ENCODE assay signal across 14 cellular contexts in genomic region chr7:112448376-112448775, GRCh38. TPM values are rescaled to one million over a fixed set of nuclear protein-coding genes. Genes with fewer than 3 reads are reported as not detected.
DNase-seq lines count a peak whose midpoint lies in the region; ATAC-seq and TF ChIP-seq lines count a peak whose summit lies in the region.
"Had no signal": no experiment of that assay in that cellular context is flagged by ENCODE, and none has a peak within 500 bp of the region (broad histone marks: within the 10 kb centered on the region; RNA-seq: fewer than 3 reads in every experiment).

No MANE protein-coding gene starts in this region.

- ATAC-seq in body of pancreas (no peak), right lobe of liver (no peak), GM21447 (IDR thresholded peaks at IDR 0.05; ENCODE audit: unreplicated experiment) (no peak)
- no peak for ATAC-seq in natural killer cell treated with Interleukin-12 subunit alpha and Interleukin-12 subunit beta and Interleukin-15 and Interleukin-18, amount 100 ng/mL, for 72 hours
- ATAC-seq: effector memory CD8-positive, alpha-beta T cell; left ventricle myocardium superior had no signal

- intact Hi-C loops in body of pancreas (cut with DNase I) (no loop called here), right lobe of liver (cut with DNase I) (no loop called here)

- no peak overlapping the region for H3K4me3 ChIP-seq in body of pancreas
- no peak overlapping the region for H3K4me3 ChIP-seq in tibial nerve
- no peak overlapping the region for H3K4me3 ChIP-seq in right lobe of liver
- H3K4me3 ChIP-seq: tibial artery had no signal

- no peaks in the 10 kb centered on the region for H3K9me3 Mint-ChIP-seq in activated T-cell treated with anti-CD3 and anti-CD28 coated beads, Interleukin-2, amount 50 U/mL, for 24 hours
- H3K9me3 Mint-ChIP-seq in natural killer cell treated with Interleukin-12 subunit alpha and Interleukin-12 subunit beta and Interleukin-15 and Interleukin-18, amount 100 ng/mL, for 72 hours: no peaks in the 10 kb centered on the region
- H3K9me3 Mint-ChIP-seq: effector memory CD8-positive, alpha-beta T cell had no signal

- peaks cover 34% of the 10 kb centered on the region for H3K4me1 ChIP-seq in body of pancreas
- peaks cover 0 to 33% (median 9%) of the 10 kb centered on the region in 4 donors for H3K4me1 ChIP-seq in tibial nerve
- peaks cover 0 to 12% (median 0%) of the 10 kb centered on the region in 4 donors for H3K4me1 ChIP-seq in right lobe of liver

- H3K27me3 ChIP-seq in body of pancreas (no peaks in the 10 kb centered on the region), tibial nerve (no peaks in the 10 kb centered on the region), right lobe of liver (no peaks in the 10 kb centered on the region)
- H3K27me3 ChIP-seq: tibial artery had no signal

- TF ChIP-seq POLR2A in body of pancreas (IDR thresholded peaks at IDR 0.05) (no peak), tibial nerve (IDR thresholded peaks at IDR 0.05) (no peak), right lobe of liver (IDR thresholded peaks at IDR 0.05) (no peak)

- no peaks in the 10 kb centered on the region for H3K36me3 ChIP-seq in body of pancreas (replicated peaks in 1 of 2; ENCODE audit: insufficient read depth in 1 of 2, low read depth in 2 of 2)
- no peaks in the 10 kb centered on the region for H3K36me3 ChIP-seq in tibial nerve
- H3K36me3 ChIP-seq in right lobe of liver: no peaks in the 10 kb centered on the region
- H3K36me3 ChIP-seq: tibial artery had no signal

- no peak overlapping the region for H3K4me3 Mint-ChIP-seq in activated T-cell treated with anti-CD3 and anti-CD28 coated beads, Interleukin-2, amount 50 U/mL, for 24 hours
- peak overlapping the region; percentile 92 for H3K4me3 Mint-ChIP-seq in natural killer cell treated with Interleukin-12 subunit alpha and Interleukin-12 subunit beta and Interleukin-15 and Interleukin-18, amount 100 ng/mL, for 72 hours

- WGBS in body of pancreas, 2 donors: 25 to 47% methylated on average over 2 of the region's 2 CpGs
- WGBS in tibial nerve, 2 donors: 52 to 59% methylated on average over 2 of the region's 2 CpGs
- 83% methylated on average over 1 of the region's 2 CpGs for WGBS in right lobe of liver (ENCODE audit: insufficient coverage, low coverage, low lambda C conversion rate, missing lambda C conversion rate)

- H3K36me3 Mint-ChIP-seq in activated T-cell treated with anti-CD3 and anti-CD28 coated beads, Interleukin-2, amount 50 U/mL, for 24 hours (ENCODE audit: low read depth): peaks cover 29% of the 10 kb centered on the region
- H3K36me3 Mint-ChIP-seq in natural killer cell treated with Interleukin-12 subunit alpha and Interleukin-12 subunit beta and Interleukin-15 and Interleukin-18, amount 100 ng/mL, for 72 hours: no peaks in the 10 kb centered on the region

- no peak for DNase-seq in activated T-cell treated with anti-CD3 and anti-CD28 coated beads, Interleukin-2, amount 50 U/mL, for 24 hours
- no peak for DNase-seq in activated T-cell treated with anti-CD3 and anti-CD28 coated beads, Interleukin-2, amount 50 U/mL, for 48 hours
- DNase-seq in body of pancreas: no peak
- no peak for DNase-seq in natural killer cell treated with Interleukin-12 subunit alpha and Interleukin-12 subunit beta and Interleukin-15 and Interleukin-18, amount 100 ng/mL, for 72 hours (ENCODE audit: low spot score)
- DNase-seq in tibial nerve (ENCODE audit: low spot score in 2 of 2): no peak
- no peak for DNase-seq in right lobe of liver
- no peak for DNase-seq in stimulated activated CD8-positive, alpha-beta memory T cell treated with anti-CD3 and anti-CD28 coated beads, Interleukin-4, amount 100 ng/mL, for 48 hours
- DNase-seq: amniotic stem cell; DND-41; effector memory CD8-positive, alpha-beta T cell; KG1; left ventricle myocardium superior; tibial artery had no signal

- peak overlapping the region; percentile 99 for H3K27ac Mint-ChIP-seq in activated T-cell treated with anti-CD3 and anti-CD28 coated beads, Interleukin-2, amount 50 U/mL, for 24 hours
- no peak overlapping the region for H3K27ac Mint-ChIP-seq in natural killer cell treated with Interleukin-12 subunit alpha and Interleukin-12 subunit beta and Interleukin-15 and Interleukin-18, amount 100 ng/mL, for 72 hours
- H3K27ac Mint-ChIP-seq: effector memory CD8-positive, alpha-beta T cell had no signal

- no peak for TF ChIP-seq CTCF in body of pancreas (IDR thresholded peaks at IDR 0.05)
- no peak for TF ChIP-seq CTCF in tibial nerve (IDR thresholded peaks at IDR 0.05)
- no peak for TF ChIP-seq CTCF in right lobe of liver (IDR thresholded peaks at IDR 0.05)

- no peaks in the 10 kb centered on the region for H3K27me3 Mint-ChIP-seq in activated T-cell treated with anti-CD3 and anti-CD28 coated beads, Interleukin-2, amount 50 U/mL, for 24 hours
- no peaks in the 10 kb centered on the region for H3K27me3 Mint-ChIP-seq in natural killer cell treated with Interleukin-12 subunit alpha and Interleukin-12 subunit beta and Interleukin-15 and Interleukin-18, amount 100 ng/mL, for 72 hours
- H3K27me3 Mint-ChIP-seq: effector memory CD8-positive, alpha-beta T cell had no signal

- no peaks in the 10 kb centered on the region for H3K9me3 ChIP-seq in body of pancreas
- H3K9me3 ChIP-seq in tibial nerve: no peaks in the 10 kb centered on the region
- H3K9me3 ChIP-seq in right lobe of liver: no peaks in the 10 kb centered on the region
- H3K9me3 ChIP-seq: tibial artery had no signal

- H3K4me1 Mint-ChIP-seq in activated T-cell treated with anti-CD3 and anti-CD28 coated beads, Interleukin-2, amount 50 U/mL, for 24 hours (ENCODE audit: low read depth): peaks cover 46% of the 10 kb centered on the region
- peaks cover 34 to 40% of the 10 kb centered on the region in 2 donors for H3K4me1 Mint-ChIP-seq in natural killer cell treated with Interleukin-12 subunit alpha and Interleukin-12 subunit beta and Interleukin-15 and Interleukin-18, amount 100 ng/mL, for 72 hours (ENCODE audit: low read depth in 2 of 2)

- H3K27ac ChIP-seq in body of pancreas: peak overlapping the region; percentile 99 to 100 (median 100)
- H3K27ac ChIP-seq in tibial nerve: peak overlapping the region in 3 of 4 donors; percentile 31 to 99 (median 99)
- no peak overlapping the region for H3K27ac ChIP-seq in right lobe of liver
- H3K27ac ChIP-seq: tibial artery had no signal

- TF ChIP-seq EP300 in tibial nerve (IDR thresholded peaks at IDR 0.05): no peak

RNA-seq across cellular contexts. Expression of gene IFRD1, which starts 1.9 kb away (rescaled TPM):
- total RNA-seq in body of pancreas (100 to 1,000 TPM; 119 to 154 TPM), tibial nerve (100 to 1,000 TPM in 2 of 4 donors, 10 to 100 TPM in 2; 85.2 to 116 (median 102) TPM), right lobe of liver (10 to 100 TPM; 19.0 to 34.7 (median 28.2) TPM)
- 10 to 100 TPM; 67.2 to 77.4 TPM for total RNA-seq in natural killer cell treated with Interleukin-12 subunit alpha and Interleukin-12 subunit beta and Interleukin-15 and Interleukin-18, amount 100 ng/mL, for 72 hours

RNA-seq across cellular contexts. Expression of gene LSMEM1, which starts 32.4 kb away (rescaled TPM):
- 1 to 10 TPM; 2.3 to 6.0 TPM for total RNA-seq in body of pancreas
- 1 to 10 TPM; 1.6 to 2.4 TPM for total RNA-seq in natural killer cell treated with Interleukin-12 subunit alpha and Interleukin-12 subunit beta and Interleukin-15 and Interleukin-18, amount 100 ng/mL, for 72 hours
- total RNA-seq in tibial nerve: 1 to 10 TPM in 3 of 4 donors, under 1 TPM in 1; 0.78 to 5.4 (median 2.2) TPM
- total RNA-seq in right lobe of liver: 1 to 10 TPM in 5 of 6 experiments, under 1 TPM in 1; 0.81 to 5.0 (median 2.4) TPM

Comparison
In these comparisons a context has a peak if more than half of its experiments do, and no peak if none do; other contexts are left out.
1. H3K27ac ChIP-seq: peak in body of pancreas (4 of 4) and tibial nerve (3 of 4); none in right lobe of liver (0 of 3).